15 cellular contexts compared by ENCODE assay signal in the genomic region with DNA sequence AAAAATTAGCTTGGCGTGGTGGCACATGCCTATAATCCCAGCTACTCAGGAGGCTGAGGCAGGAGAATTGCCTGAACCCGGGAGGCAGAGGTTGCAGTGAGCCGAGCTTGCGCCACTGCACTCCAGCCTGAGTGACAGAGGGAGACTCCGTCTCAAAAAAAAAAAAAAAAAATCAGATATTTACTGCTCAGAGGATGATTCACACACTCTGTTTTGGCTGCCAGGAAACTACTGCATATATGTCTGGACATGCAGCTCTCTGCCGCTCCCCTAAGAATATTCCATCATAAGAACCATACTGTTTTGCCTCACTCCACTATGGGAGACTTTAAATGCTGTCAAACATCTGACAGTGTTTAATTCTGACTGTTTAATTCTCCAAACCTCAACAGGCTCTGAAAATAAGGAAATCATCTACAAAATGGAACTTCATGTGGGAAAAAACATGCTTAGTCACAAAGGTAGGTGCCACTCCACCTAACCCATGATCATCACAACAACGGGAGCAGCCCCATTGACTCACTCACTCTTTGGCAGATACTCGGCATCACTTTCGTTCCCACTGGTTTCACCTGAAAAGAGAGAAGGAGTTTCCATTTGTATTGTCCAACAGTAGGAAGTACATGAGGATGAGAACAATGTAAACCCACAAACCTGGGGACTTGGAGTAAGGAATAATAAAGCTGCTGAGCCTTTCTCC. TPM values are rescaled to one million over a fixed set of nuclear protein-coding genes. Genes with fewer than 3 reads are reported as not detected.
DNase-seq lines count a peak whose midpoint lies in the region; ATAC-seq and TF ChIP-seq lines count a peak whose summit lies in the region.
"Had no signal": no experiment of that assay in that cellular context is flagged by ENCODE, and none has a peak within 500 bp of the region (broad histone marks: within the 10 kb centered on the region; RNA-seq: fewer than 3 reads in every experiment).

No MANE protein-coding gene starts in this region.

- no peaks in the 10 kb centered on the region for H3K4me1 Mint-ChIP-seq in natural killer cell

- peaks cover 6 to 10% of the 10 kb centered on the region in 2 donors for H3K27me3 Mint-ChIP-seq in natural killer cell (ENCODE audit: low read depth in 2 of 2)

- no peaks in the 10 kb centered on the region for H3K9me3 Mint-ChIP-seq in natural killer cell
- H3K9me3 Mint-ChIP-seq: activated CD4-positive, alpha-beta memory T cell treated with anti-CD3 and anti-CD28 coated beads for 36 hours had no signal

- peaks cover 3 to 100% of the 10 kb centered on the region in 2 donors for H3K36me3 ChIP-seq in psoas muscle (ENCODE audit: insufficient read depth in 1 of 2, low read depth in 1 of 2)
- H3K36me3 ChIP-seq: BE2C had no signal

- TF ChIP-seq CTCF in psoas muscle (IDR thresholded peaks at IDR 0.05) (no peak), natural killer cell (IDR thresholded peaks at IDR 0.05) (no peak)

- H3K4me1 ChIP-seq in psoas muscle = no peaks in the 10 kb centered on the region
- H3K4me1 ChIP-seq: BE2C, gastrocnemius medialis, spleen had no signal

- H3K27ac Mint-ChIP-seq in natural killer cell = no peak overlapping the region
- H3K27ac Mint-ChIP-seq: activated CD4-positive, alpha-beta memory T cell treated with anti-CD3 and anti-CD28 coated beads for 36 hours had no signal

- H3K4me3 ChIP-seq in psoas muscle = no peak overlapping the region
- H3K4me3 ChIP-seq: gastrocnemius medialis, spleen had no signal

- H3K36me3 Mint-ChIP-seq in natural killer cell = no peaks in the 10 kb centered on the region
- H3K36me3 Mint-ChIP-seq: activated CD4-positive, alpha-beta memory T cell treated with anti-CD3 and anti-CD28 coated beads for 36 hours had no signal

- no peak overlapping the region for H3K4me3 Mint-ChIP-seq in natural killer cell
- H3K4me3 Mint-ChIP-seq: activated CD4-positive, alpha-beta memory T cell treated with anti-CD3 and anti-CD28 coated beads for 36 hours had no signal

- WGBS in psoas muscle, 3 donors = 84 to 97% (median 88%) methylated on average over 9 of the region's 9 CpGs

- intact Hi-C loops in psoas muscle (cut with DNase I) = loop anchor here in 1 of 2 donors (5.0 kb wide), 1 partner anchor 52 kb away; no protein-coding TSS in a partner anchor
- intact Hi-C loops in natural killer cell (cut with micrococcal nuclease) = no loop called here

- ATAC-seq in esophagus mucosa (peak; percentile 92), psoas muscle (peak in 1 of 4 donors; percentile 19), natural killer cell (no peak), GM19351 (IDR thresholded peaks at IDR 0.05; ENCODE audit: unreplicated experiment) (no peak)
- ATAC-seq: gastrocnemius medialis had no signal

- H3K9me3 ChIP-seq in psoas muscle = no peaks in the 10 kb centered on the region
- H3K9me3 ChIP-seq: BE2C, gastrocnemius medialis, spleen had no signal

- peak overlapping the region; percentile 42 for H3K27ac ChIP-seq in psoas muscle
- H3K27ac ChIP-seq: spleen had no signal

- H3K27me3 ChIP-seq in psoas muscle (ENCODE audit: insufficient read depth in 3 of 3, low read length in 2 of 3) = no peaks in the 10 kb centered on the region
- H3K27me3 ChIP-seq: gastrocnemius medialis had no signal

- DNase-seq in H4 (ENCODE audit: low spot score) (peak; percentile 13), NCI-H446 treated with DMSO at 0.1 percent for 48 hours (lab: John Stamatoyannopoulos, UW) (peak; percentile 55), psoas muscle (no peak), natural killer cell (no peak), NCI-H1417 (lab: John Stamatoyannopoulos, UW) (no peak), activated gamma-delta T cell (lab: John Stamatoyannopoulos, UW) (no peak)
- DNase-seq: activated CD4-positive, alpha-beta memory T cell treated with anti-CD3 and anti-CD28 coated beads for 36 hours; amygdala; BE2C; DMS79; gastrocnemius medialis; nucleus accumbens; spleen had no signal

RNA-seq across cellular contexts. Expression of a gene that starts 29.3 kb away (rescaled TPM):
- 42.3 and 56.8 TPM in 2 replicates for total RNA-seq in H4 (2014; rRNA removed; shearing (Covaris generic))
- total RNA-seq in esophagus mucosa (31.1 TPM), psoas muscle (10 to 100 TPM; 22.0 to 33.6 (median 27.0) TPM), natural killer cell (10 to 100 TPM; 45.5 to 76.7 (median 62.0) TPM)
- polyA plus RNA-seq in psoas muscle = 10 to 100 TPM; 30.5 to 52.5 (median 34.5) TPM

RNA-seq across cellular contexts. Expression of a gene that starts 59.2 kb away (rescaled TPM):
- total RNA-seq in H4 (2014; rRNA removed; shearing (Covaris generic)) = 0.39 and 0.62 TPM in 2 replicates
- total RNA-seq in esophagus mucosa (41.4 TPM), psoas muscle (10 to 100 TPM; 12.6 to 16.4 (median 14.7) TPM), natural killer cell (1 to 10 TPM; 1.6 to 6.7 (median 1.7) TPM)
- 10 to 100 TPM in 1 of 3 donors, 1 to 10 TPM in 2; 1.4 to 18.3 (median 8.7) TPM for polyA plus RNA-seq in psoas muscle

Comparison
In these comparisons a context has a peak if more than half of its experiments do, and no peak if none do; other contexts are left out.
1. DNase-seq: peak in H4 (single experiment) and NCI-H446 treated with DMSO at 0.1 percent for 48 hours (single experiment); none in psoas muscle (0 of 2), natural killer cell (single experiment), NCI-H1417 (0 of 3) and activated gamma-delta T cell (single experiment).